In the genomic region with DNA sequence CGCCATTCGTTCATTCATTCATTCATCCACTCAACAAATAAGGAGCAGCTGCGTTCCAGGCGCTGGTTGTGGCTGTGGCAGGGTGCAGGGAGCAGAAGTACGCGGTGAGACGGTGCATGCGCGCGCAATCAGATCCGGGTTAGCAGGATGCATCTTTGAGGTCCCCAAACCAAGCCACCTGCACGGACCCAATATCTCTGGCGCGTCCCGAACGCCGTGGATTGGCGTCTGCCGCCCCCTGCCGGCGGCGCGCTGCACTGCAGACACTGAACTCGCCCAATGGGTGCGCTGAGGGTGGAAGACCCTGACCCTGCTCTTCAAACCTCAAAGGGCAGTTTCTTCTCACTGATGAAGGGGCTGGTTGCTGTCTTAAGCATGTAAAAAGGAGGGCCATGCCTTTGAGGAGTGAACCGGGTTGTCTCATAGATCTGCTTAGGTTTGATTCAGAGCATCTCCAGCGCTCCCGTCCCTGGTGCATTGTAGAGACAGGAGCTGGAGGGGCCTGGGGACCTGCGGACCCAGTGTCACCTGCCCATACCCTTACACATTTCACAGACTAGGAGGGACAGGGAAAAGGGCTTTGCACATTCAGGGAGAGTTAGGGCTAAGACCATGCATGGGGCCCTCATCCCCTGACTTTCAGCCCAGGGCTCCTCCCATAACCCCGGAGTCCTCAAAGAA, we compare ENCODE assay signal across 8 cellular contexts.
DNase-seq lines count a peak whose midpoint lies in the region; ATAC-seq and TF ChIP-seq lines count a peak whose summit lies in the region.

No MANE protein-coding gene starts in this region.

- H3K27ac Mint-ChIP-seq in natural killer cell, result no peak overlapping the region
- no peak overlapping the region for H3K27ac Mint-ChIP-seq in stimulated activated naive B cell treated with anti-CD40 and anti-IgM and Interleukin-4, amounts not matched to agents 10 μg/mL and 1 μg/mL and 100 μg/mL, for 72 hours

- DNase-seq in EL (peak; percentile 23), HFF-Myc (ENCODE audit: extremely low read depth, low read depth) (no peak), NCI-H82 (lab: John Stamatoyannopoulos, UW) (peak; percentile 73), activated T-cell treated with anti-CD3 and anti-CD28 coated beads for 1 hour (ENCODE audit: low read depth) (peak; percentile 60), esophagus squamous epithelium (lab: John Stamatoyannopoulos, UW) (no peak), natural killer cell (peak; percentile 64)
- DNase-seq in stimulated activated naive B cell treated with anti-CD40 and anti-IgM and Interleukin-4, amounts not matched to agents 10 μg/mL and 1 μg/mL and 100 μg/mL, for 72 hours, result peak; percentile 44

- no peak overlapping the region for H3K27ac ChIP-seq in esophagus squamous epithelium

- TF ChIP-seq CTCF in HFF-Myc (IDR thresholded peaks at IDR 0.05; ENCODE audit: low read depth, low read length, missing control alignments), result peak; percentile 99
- TF ChIP-seq CTCF in esophagus squamous epithelium (IDR thresholded peaks at IDR 0.05), result peak; percentile 90 to 100 (median 93)
- TF ChIP-seq CTCF in natural killer cell (IDR thresholded peaks at IDR 0.05), result peak; percentile 99

- peak; percentile 76 to 89 (median 76) for ATAC-seq in natural killer cell
- peak; percentile 79 to 83 for ATAC-seq in stimulated activated naive B cell treated with anti-CD40 and anti-IgM and Interleukin-4, amounts not matched to agents 10 μg/mL and 1 μg/mL and 100 μg/mL, for 72 hours (replicated peaks)
- ATAC-seq in HG03097 (IDR thresholded peaks at IDR 0.05; ENCODE audit: low FRiP score, unreplicated experiment), result no peak

- no peaks in the 10 kb centered on the region for H3K36me3 ChIP-seq in esophagus squamous epithelium

- H3K4me1 Mint-ChIP-seq in natural killer cell, result no peaks in the 10 kb centered on the region
- H3K4me1 Mint-ChIP-seq in stimulated activated naive B cell treated with anti-CD40 and anti-IgM and Interleukin-4, amounts not matched to agents 10 μg/mL and 1 μg/mL and 100 μg/mL, for 72 hours, result peaks cover 12 to 23% of the 10 kb centered on the region in 2 donors

- no peak for TF ChIP-seq POLR2A in esophagus squamous epithelium (IDR thresholded peaks at IDR 0.05)

- H3K27me3 Mint-ChIP-seq in natural killer cell (ENCODE audit: low read depth in 2 of 2), result peaks cover 16 to 36% of the 10 kb centered on the region in 2 donors
- H3K27me3 Mint-ChIP-seq in stimulated activated naive B cell treated with anti-CD40 and anti-IgM and Interleukin-4, amounts not matched to agents 10 μg/mL and 1 μg/mL and 100 μg/mL, for 72 hours, result peaks cover 41 to 58% of the 10 kb centered on the region in 2 donors

- no peaks in the 10 kb centered on the region for H3K9me3 Mint-ChIP-seq in natural killer cell
- peaks cover 7% of the 10 kb centered on the region in 2 donors for H3K9me3 Mint-ChIP-seq in stimulated activated naive B cell treated with anti-CD40 and anti-IgM and Interleukin-4, amounts not matched to agents 10 μg/mL and 1 μg/mL and 100 μg/mL, for 72 hours

- H3K4me1 ChIP-seq in esophagus squamous epithelium, result peaks cover 0 to 4% (median 0%) of the 10 kb centered on the region in 3 donors

- peaks cover 0 to 17% (median 0%) of the 10 kb centered on the region in 4 donors for H3K27me3 ChIP-seq in esophagus squamous epithelium

- intact Hi-C loops in esophagus squamous epithelium (cut with DNase I) (loop anchor here (2.0 kb wide), 1 partner anchor 105 kb away; no protein-coding TSS in a partner anchor), natural killer cell (cut with micrococcal nuclease) (loop anchor here (1.0 to 5.0 kb wide), 2 partner anchors 106 to 673 kb away; no protein-coding TSS in a partner anchor)

- H3K9me3 ChIP-seq in esophagus squamous epithelium, result no peaks in the 10 kb centered on the region

- H3K4me3 ChIP-seq in HFF-Myc (replicated peaks; ENCODE audit: low read depth, low read length) (no peak overlapping the region), esophagus squamous epithelium (no peak overlapping the region)

- no peak overlapping the region for H3K4me3 Mint-ChIP-seq in natural killer cell
- no peak overlapping the region for H3K4me3 Mint-ChIP-seq in stimulated activated naive B cell treated with anti-CD40 and anti-IgM and Interleukin-4, amounts not matched to agents 10 μg/mL and 1 μg/mL and 100 μg/mL, for 72 hours

- no peaks in the 10 kb centered on the region for H3K36me3 Mint-ChIP-seq in natural killer cell
- peaks cover 0 to 4% of the 10 kb centered on the region in 2 donors for H3K36me3 Mint-ChIP-seq in stimulated activated naive B cell treated with anti-CD40 and anti-IgM and Interleukin-4, amounts not matched to agents 10 μg/mL and 1 μg/mL and 100 μg/mL, for 72 hours

- 25 to 62% methylated on average over 7 to 12 of the region's 30 CpGs for WGBS in esophagus squamous epithelium, 2 donors

Comparison
In these comparisons a context has a peak if more than half of its experiments do, and no peak if none do; other contexts are left out.
1. DNase-seq: peak in EL (single experiment), NCI-H82 (single experiment), activated T-cell treated with anti-CD3 and anti-CD28 coated beads for 1 hour (single experiment), natural killer cell (single experiment) and stimulated activated naive B cell treated with anti-CD40 and anti-IgM and Interleukin-4, amounts not matched to agents 10 μg/mL and 1 μg/mL and 100 μg/mL, for 72 hours (single experiment); none in HFF-Myc (single experiment) and esophagus squamous epithelium (single experiment).
2. Peak in every context shown above with its lines, with median percentiles within 50 percentile points of each other: CTCF ChIP-seq.